Comparison of ENCODE assay signal across 11 cellular contexts in genomic region chr1:58432813-58433668, GRCh38.
DNase-seq lines count a peak whose midpoint lies in the region; ATAC-seq, FAIRE-seq and TF ChIP-seq lines count a peak whose summit lies in the region.
"Had no signal": no experiment of that assay in that cellular context is flagged by ENCODE, and none has a peak within 500 bp of the region (broad histone marks: within the 10 kb centered on the region; RNA-seq: fewer than 3 reads in every experiment).

No MANE protein-coding gene starts in this region.

- ATAC-seq in sciatic nerve (no peak), HG03521 (IDR thresholded peaks at IDR 0.05; ENCODE audit: unreplicated experiment) (no peak)
- ATAC-seq: A549 had no signal

- peak; percentile 22 for TF ChIP-seq CTCF in foreskin fibroblast (IDR thresholded peaks at IDR 0.05; ENCODE audit: low read depth, low read length)

- intact Hi-C loops in sciatic nerve (cut with DNase I), result no loop called here

- peak; percentile 62 for FAIRE-seq in RCC 7860 (lab: Jason Lieb, UNC)
- FAIRE-seq: A549 had no signal

- peak in 2 of 3 experiments; percentile 14 to 48 for DNase-seq in NCI-H1417 (lab: John Stamatoyannopoulos, UW)
- no peak for DNase-seq in NCI-H1417 treated with DMSO at 0.1 percent for 48 hours (lab: John Stamatoyannopoulos, UW)
- peak; percentile 79 for DNase-seq in RCC 7860 (ENCODE audit: low spot score)
- peak; percentile 90 to 94 for DNase-seq in foreskin fibroblast
- DNase-seq in sciatic nerve (ENCODE audit: low spot score), result peak; percentile 67
- no peak for DNase-seq in NCI-H1105 (lab: John Stamatoyannopoulos, UW)
- no peak for DNase-seq in NCI-H524 (lab: John Stamatoyannopoulos, UW)
- DNase-seq: cerebellar nuclear complex, T-helper 2 cell had no signal

- H3K4me3 ChIP-seq in foreskin fibroblast (ENCODE audit: low read depth in 1 of 2, low read length in 2 of 2), result peak overlapping the region in 1 of 2 donors; percentile 6
- H3K4me3 ChIP-seq: A549 had no signal

Comparison
In these comparisons a context has a peak if more than half of its experiments do, and no peak if none do; other contexts are left out.
1. DNase-seq: peak in NCI-H1417 (2 of 3), RCC 7860 (single experiment), foreskin fibroblast (2 of 2) and sciatic nerve (single experiment); none in NCI-H1417 treated with DMSO at 0.1 percent for 48 hours (single experiment), NCI-H1105 (single experiment) and NCI-H524 (0 of 2).